1 cellular context compared by ENCODE assay signal in the genomic region with DNA sequence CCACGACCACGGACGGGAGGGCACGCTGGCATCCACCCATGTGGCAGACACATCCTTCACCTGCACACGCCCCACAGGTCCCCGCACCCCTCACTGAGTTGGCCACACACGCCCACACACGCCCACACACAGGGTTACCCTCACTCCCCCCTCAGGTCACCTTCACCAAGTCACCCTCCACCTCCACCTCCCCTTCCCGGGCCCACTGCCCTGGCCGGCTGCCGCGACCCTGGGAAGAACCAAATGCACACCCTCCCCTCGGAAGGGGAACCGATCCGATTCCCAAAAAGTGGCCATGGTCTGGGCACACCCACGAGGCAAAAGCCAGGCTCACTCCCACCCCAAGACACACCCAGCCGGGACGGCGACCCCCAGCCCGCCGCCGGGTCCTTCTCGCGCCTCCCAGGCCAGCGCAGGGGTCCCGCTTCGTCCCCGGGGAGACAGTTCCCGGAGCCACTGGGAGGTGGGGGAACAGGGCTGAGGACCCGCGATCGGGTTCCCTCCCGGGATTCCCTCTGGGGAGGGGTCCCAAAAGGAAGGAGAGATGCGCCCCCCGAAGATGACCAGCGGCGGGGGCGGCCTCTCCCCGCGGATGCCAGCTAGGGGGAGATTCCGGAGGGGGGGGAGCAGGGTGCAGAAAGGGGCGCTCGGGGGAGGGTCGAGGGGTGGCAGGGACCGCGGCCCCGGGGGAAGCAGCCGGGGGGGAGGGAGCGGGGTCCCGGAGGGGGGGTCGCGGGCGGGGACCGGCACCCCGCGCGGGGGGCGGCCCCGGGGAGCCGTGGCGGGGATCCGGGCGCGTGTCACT.
TF ChIP-seq lines count a peak whose summit lies in the region.

No MANE protein-coding gene starts in this region.

TF ChIP-seq in GM23338, 12 proteins besides CTCF, POLR2A, EP300 and RAD21 (continued from another document):
- TF ChIP-seq, protein P1, sequence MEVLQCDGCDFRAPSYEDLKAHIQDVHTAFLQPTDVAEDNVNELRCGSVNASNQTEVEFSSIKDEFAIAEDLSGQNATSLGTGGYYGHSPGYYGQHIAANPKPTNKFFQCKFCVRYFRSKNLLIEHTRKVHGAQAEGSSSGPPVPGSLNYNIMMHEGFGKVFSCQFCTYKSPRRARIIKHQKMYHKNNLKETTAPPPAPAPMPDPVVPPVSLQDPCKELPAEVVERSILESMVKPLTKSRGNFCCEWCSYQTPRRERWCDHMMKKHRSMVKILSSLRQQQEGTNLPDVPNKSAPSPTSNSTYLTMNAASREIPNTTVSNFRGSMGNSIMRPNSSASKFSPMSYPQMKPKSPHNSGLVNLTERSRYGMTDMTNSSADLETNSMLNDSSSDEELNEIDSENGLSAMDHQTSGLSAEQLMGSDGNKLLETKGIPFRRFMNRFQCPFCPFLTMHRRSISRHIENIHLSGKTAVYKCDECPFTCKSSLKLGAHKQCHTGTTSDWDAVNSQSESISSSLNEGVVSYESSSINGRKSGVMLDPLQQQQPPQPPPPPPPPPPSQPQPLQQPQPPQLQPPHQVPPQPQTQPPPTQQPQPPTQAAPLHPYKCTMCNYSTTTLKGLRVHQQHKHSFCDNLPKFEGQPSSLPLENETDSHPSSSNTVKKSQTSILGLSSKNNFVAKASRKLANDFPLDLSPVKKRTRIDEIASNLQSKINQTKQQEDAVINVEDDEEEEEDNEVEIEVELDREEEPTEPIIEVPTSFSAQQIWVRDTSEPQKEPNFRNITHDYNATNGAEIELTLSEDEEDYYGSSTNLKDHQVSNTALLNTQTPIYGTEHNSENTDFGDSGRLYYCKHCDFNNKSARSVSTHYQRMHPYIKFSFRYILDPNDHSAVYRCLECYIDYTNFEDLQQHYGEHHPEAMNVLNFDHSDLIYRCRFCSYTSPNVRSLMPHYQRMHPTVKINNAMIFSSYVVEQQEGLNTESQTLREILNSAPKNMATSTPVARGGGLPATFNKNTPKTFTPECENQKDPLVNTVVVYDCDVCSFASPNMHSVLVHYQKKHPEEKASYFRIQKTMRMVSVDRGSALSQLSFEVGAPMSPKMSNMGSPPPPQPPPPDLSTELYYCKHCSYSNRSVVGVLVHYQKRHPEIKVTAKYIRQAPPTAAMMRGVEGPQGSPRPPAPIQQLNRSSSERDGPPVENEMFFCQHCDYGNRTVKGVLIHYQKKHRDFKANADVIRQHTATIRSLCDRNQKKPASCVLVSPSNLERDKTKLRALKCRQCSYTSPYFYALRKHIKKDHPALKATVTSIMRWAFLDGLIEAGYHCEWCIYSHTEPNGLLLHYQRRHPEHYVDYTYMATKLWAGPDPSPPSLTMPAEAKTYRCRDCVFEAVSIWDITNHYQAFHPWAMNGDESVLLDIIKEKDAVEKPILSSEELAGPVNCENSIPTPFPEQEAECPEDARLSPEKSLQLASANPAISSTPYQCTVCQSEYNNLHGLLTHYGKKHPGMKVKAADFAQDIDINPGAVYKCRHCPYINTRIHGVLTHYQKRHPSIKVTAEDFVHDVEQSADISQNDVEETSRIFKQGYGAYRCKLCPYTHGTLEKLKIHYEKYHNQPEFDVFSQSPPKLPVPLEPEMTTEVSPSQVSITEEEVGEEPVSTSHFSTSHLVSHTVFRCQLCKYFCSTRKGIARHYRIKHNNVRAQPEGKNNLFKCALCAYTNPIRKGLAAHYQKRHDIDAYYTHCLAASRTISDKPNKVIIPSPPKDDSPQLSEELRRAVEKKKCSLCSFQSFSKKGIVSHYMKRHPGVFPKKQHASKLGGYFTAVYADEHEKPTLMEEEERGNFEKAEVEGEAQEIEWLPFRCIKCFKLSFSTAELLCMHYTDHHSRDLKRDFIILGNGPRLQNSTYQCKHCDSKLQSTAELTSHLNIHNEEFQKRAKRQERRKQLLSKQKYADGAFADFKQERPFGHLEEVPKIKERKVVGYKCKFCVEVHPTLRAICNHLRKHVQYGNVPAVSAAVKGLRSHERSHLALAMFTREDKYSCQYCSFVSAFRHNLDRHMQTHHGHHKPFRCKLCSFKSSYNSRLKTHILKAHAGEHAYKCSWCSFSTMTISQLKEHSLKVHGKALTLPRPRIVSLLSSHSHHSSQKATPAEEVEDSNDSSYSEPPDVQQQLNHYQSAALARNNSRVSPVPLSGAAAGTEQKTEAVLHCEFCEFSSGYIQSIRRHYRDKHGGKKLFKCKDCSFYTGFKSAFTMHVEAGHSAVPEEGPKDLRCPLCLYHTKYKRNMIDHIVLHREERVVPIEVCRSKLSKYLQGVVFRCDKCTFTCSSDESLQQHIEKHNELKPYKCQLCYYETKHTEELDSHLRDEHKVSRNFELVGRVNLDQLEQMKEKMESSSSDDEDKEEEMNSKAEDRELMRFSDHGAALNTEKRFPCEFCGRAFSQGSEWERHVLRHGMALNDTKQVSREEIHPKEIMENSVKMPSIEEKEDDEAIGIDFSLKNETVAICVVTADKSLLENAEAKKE (CRISPR knock-in tag; IDR thresholded peaks at IDR 0.05): no peak
